Comparison of ENCODE assay signal across 9 cellular contexts in genomic region chr3:50351318-50351687, GRCh38. TPM values are rescaled to one million over a fixed set of nuclear protein-coding genes. Genes with fewer than 3 reads are reported as not detected.
DNase-seq lines count a peak whose midpoint lies in the region; ATAC-seq and TF ChIP-seq lines count a peak whose summit lies in the region.
"Had no signal": no experiment of that assay in that cellular context is flagged by ENCODE, and none has a peak within 500 bp of the region (broad histone marks: within the 10 kb centered on the region; RNA-seq: fewer than 3 reads in every experiment).

No MANE protein-coding gene starts in this region.

- H3K4me3 Mint-ChIP-seq in activated naive CD4-positive, alpha-beta T cell treated with anti-CD3 and anti-CD28 coated beads, Interleukin-2, amount 10 ng/mL, durations not matched to agents 7 days and 5 days = peak overlapping the region; percentile 80
- H3K4me3 Mint-ChIP-seq in type B pancreatic cell = peak overlapping the region; percentile 97

- H3K9me3 Mint-ChIP-seq in activated naive CD4-positive, alpha-beta T cell treated with anti-CD3 and anti-CD28 coated beads, Interleukin-2, amount 10 ng/mL, durations not matched to agents 7 days and 5 days = no peaks in the 10 kb centered on the region
- H3K9me3 Mint-ChIP-seq in type B pancreatic cell = no peaks in the 10 kb centered on the region

- peaks cover 54% of the 10 kb centered on the region for H3K4me1 ChIP-seq in lower lobe of right lung
- H3K4me1 ChIP-seq: foreskin keratinocyte had no signal

- peak overlapping the region; percentile 95 for H3K27ac Mint-ChIP-seq in activated naive CD4-positive, alpha-beta T cell treated with anti-CD3 and anti-CD28 coated beads, Interleukin-2, amount 10 ng/mL, durations not matched to agents 7 days and 5 days
- peak overlapping the region; percentile 96 for H3K27ac Mint-ChIP-seq in type B pancreatic cell

- H3K36me3 Mint-ChIP-seq in activated naive CD4-positive, alpha-beta T cell treated with anti-CD3 and anti-CD28 coated beads, Interleukin-2, amount 10 ng/mL, durations not matched to agents 7 days and 5 days = peaks cover 45% of the 10 kb centered on the region
- H3K36me3 Mint-ChIP-seq in type B pancreatic cell = no peaks in the 10 kb centered on the region

- ATAC-seq in lower lobe of right lung (no peak), HG02885 (IDR thresholded peaks at IDR 0.05; ENCODE audit: poor library complexity, unreplicated experiment) (no peak), HG03039 (IDR thresholded peaks at IDR 0.05; ENCODE audit: unreplicated experiment) (no peak)

- H3K9me3 ChIP-seq in lower lobe of right lung = no peaks in the 10 kb centered on the region

- no peaks in the 10 kb centered on the region for H3K27me3 Mint-ChIP-seq in activated naive CD4-positive, alpha-beta T cell treated with anti-CD3 and anti-CD28 coated beads, Interleukin-2, amount 10 ng/mL, durations not matched to agents 7 days and 5 days
- no peaks in the 10 kb centered on the region for H3K27me3 Mint-ChIP-seq in type B pancreatic cell

- TF ChIP-seq CTCF in astrocyte of the spinal cord (IDR thresholded peaks at IDR 0.05; ENCODE audit: low read depth, low read length) = no peak
- TF ChIP-seq CTCF in lower lobe of right lung (IDR thresholded peaks at IDR 0.05) = no peak
- no peak for TF ChIP-seq CTCF in type B pancreatic cell (conservative IDR thresholded peaks at IDR 0.05)

- intact Hi-C loops in lower lobe of right lung (cut with DNase I) = no loop called here

- DNase-seq in activated naive CD4-positive, alpha-beta T cell treated with anti-CD3 and anti-CD28 coated beads, Interleukin-2, amount 10 ng/mL, durations not matched to agents 7 days and 5 days = no peak
- no peak for DNase-seq in activated naive CD4-positive, alpha-beta T cell treated with Interleukin-2 at 50 U/mL for 16 hours
- DNase-seq in astrocyte of the spinal cord (ENCODE audit: low read depth, low spot score) = no peak
- no peak for DNase-seq in lower lobe of right lung
- no peak for DNase-seq in type B pancreatic cell (ENCODE audit: extremely low spot score, unreplicated experiment)
- DNase-seq in NCI-H1694 (lab: John Stamatoyannopoulos, UW) = no peak

- peak overlapping the region; percentile 96 for H3K27ac ChIP-seq in lower lobe of right lung
- H3K27ac ChIP-seq: foreskin keratinocyte had no signal

- peak overlapping the region; percentile 94 for H3K4me3 ChIP-seq in astrocyte of the spinal cord (ENCODE audit: low read depth, low read length)
- H3K4me3 ChIP-seq in lower lobe of right lung = peak overlapping the region; percentile 76

- H3K4me1 Mint-ChIP-seq in activated naive CD4-positive, alpha-beta T cell treated with anti-CD3 and anti-CD28 coated beads, Interleukin-2, amount 10 ng/mL, durations not matched to agents 7 days and 5 days = peaks cover 67% of the 10 kb centered on the region
- H3K4me1 Mint-ChIP-seq in type B pancreatic cell (ENCODE audit: unreplicated experiment) = peaks cover 25% of the 10 kb centered on the region

- CTCF ChIA-PET in activated naive CD4-positive, alpha-beta T cell treated with anti-CD3 and anti-CD28 coated beads, Interleukin-2, amount 10 ng/mL, durations not matched to agents 7 days and 5 days (lab: Charles Lee) = interaction anchor here (1.1 to 1.9 kb wide), 3 partner anchors 14 to 191 kb away, joined by 3 to 10 read pairs (median 3); no protein-coding TSS in a partner anchor

- no peaks in the 10 kb centered on the region for H3K27me3 ChIP-seq in lower lobe of right lung (ENCODE audit: low read depth)
- H3K27me3 ChIP-seq: foreskin keratinocyte had no signal

- in situ Hi-C loops in astrocyte of the spinal cord (cut with HindIII; ENCODE audit: low sequenced_read_pairs) = no loop called here

- peaks cover 52% of the 10 kb centered on the region for H3K36me3 ChIP-seq in lower lobe of right lung

RNA-seq across cellular contexts. Expression of gene CYB561D2, which starts 0.6 kb away (rescaled TPM):
- 21.7 TPM for total RNA-seq in lower lobe of right lung
- total RNA-seq in type B pancreatic cell (ENCODE audit: low replicate concordance) = 10.1 and 15.9 TPM in 2 replicates

RNA-seq across cellular contexts. Expression of gene NPRL2, which starts 0.7 kb away (rescaled TPM):
- total RNA-seq in lower lobe of right lung (17.7 TPM), type B pancreatic cell (ENCODE audit: low replicate concordance) (20.3 and 27.9 TPM in 2 replicates)

RNA-seq across cellular contexts. Expression of gene ZMYND10, which starts 5.8 kb away (rescaled TPM):
- total RNA-seq in lower lobe of right lung (32.8 TPM), type B pancreatic cell (ENCODE audit: low replicate concordance) (1.8 and 13.4 TPM in 2 replicates)

RNA-seq across cellular contexts. Expression of gene TMEM115, which starts 8.0 kb away (rescaled TPM):
- total RNA-seq in lower lobe of right lung (37.5 TPM), type B pancreatic cell (ENCODE audit: low replicate concordance) (42.7 and 44.4 TPM in 2 replicates)

RNA-seq across cellular contexts. Expression of gene RASSF1, which starts 10.7 kb away (rescaled TPM):
- 39.5 TPM for total RNA-seq in lower lobe of right lung
- 13.7 and 13.8 TPM in 2 replicates for total RNA-seq in type B pancreatic cell (ENCODE audit: low replicate concordance)
